ENCODE assay signal across 39 cellular contexts in genomic region chr3:159039286-159039685, GRCh38. TPM values are rescaled to one million over a fixed set of nuclear protein-coding genes. Genes with fewer than 3 reads are reported as not detected.
"Had no signal": no experiment of that assay in that cellular context is flagged by ENCODE, and none has a peak within 500 bp of the region (broad histone marks: within the 10 kb centered on the region; RNA-seq: fewer than 3 reads in every experiment).

No MANE protein-coding gene starts in this region.

- H3K4me1 Mint-ChIP-seq: activated B cell treated with CpG ODN at 0.5 μM for 24 hours; activated CD4-positive, alpha-beta memory T cell treated with anti-CD3 and anti-CD28 coated beads, Interleukin-2, amount 10 ng/mL, durations not matched to agents 7 days and 5 days; activated CD8-positive, alpha-beta memory T cell treated with anti-CD3 and anti-CD28 coated beads, Interleukin-2, amount 10 ng/mL, durations not matched to agents 7 days and 5 days; activated naive CD8-positive, alpha-beta T cell treated with anti-CD3 and anti-CD28 coated beads for 36 hours; activated T-helper 17 cell treated with anti-CD3 and anti-CD28 coated beads, Interleukin-2, amount 50 U/mL, for 72 hours had no signal

- H3K27me3 Mint-ChIP-seq: activated B cell treated with CpG ODN at 0.5 μM for 24 hours; activated CD4-positive, alpha-beta memory T cell treated with anti-CD3 and anti-CD28 coated beads, Interleukin-2, amount 10 ng/mL, durations not matched to agents 7 days and 5 days; activated CD8-positive, alpha-beta memory T cell treated with anti-CD3 and anti-CD28 coated beads, Interleukin-2, amount 10 ng/mL, durations not matched to agents 7 days and 5 days; activated naive CD8-positive, alpha-beta T cell treated with anti-CD3 and anti-CD28 coated beads for 36 hours had no signal

- H3K27ac ChIP-seq: brain microvascular endothelial cell, colonic mucosa, RWPE1, VCaP had no signal

- H3K4me3 ChIP-seq: colonic mucosa had no signal

- H3K9me3 ChIP-seq: colonic mucosa had no signal

- H3K36me3 Mint-ChIP-seq: activated CD8-positive, alpha-beta memory T cell treated with anti-CD3 and anti-CD28 coated beads, Interleukin-2, amount 10 ng/mL, durations not matched to agents 7 days and 5 days; activated naive CD8-positive, alpha-beta T cell treated with anti-CD3 and anti-CD28 coated beads for 36 hours had no signal

- H3K27ac Mint-ChIP-seq: activated B cell treated with CpG ODN at 0.5 μM for 24 hours; activated CD4-positive, alpha-beta memory T cell treated with anti-CD3 and anti-CD28 coated beads, Interleukin-2, amount 10 ng/mL, durations not matched to agents 7 days and 5 days; activated CD8-positive, alpha-beta memory T cell treated with anti-CD3 and anti-CD28 coated beads, Interleukin-2, amount 10 ng/mL, durations not matched to agents 7 days and 5 days; activated naive CD8-positive, alpha-beta T cell treated with anti-CD3 and anti-CD28 coated beads for 36 hours; activated T-cell treated with anti-CD3 and anti-CD28 coated beads, Interleukin-2, amount 50 U/mL, for 72 hours; activated T-helper 17 cell treated with anti-CD3 and anti-CD28 coated beads, Interleukin-2, amount 50 U/mL, for 72 hours had no signal

- H3K27me3 ChIP-seq: brain microvascular endothelial cell, colonic mucosa had no signal

- H3K4me1 ChIP-seq: colonic mucosa had no signal

- DNase-seq: activated B cell treated with CpG ODN at 0.5 μM for 24 hours; activated CD4-positive, alpha-beta memory T cell treated with anti-CD3 and anti-CD28 coated beads, Interleukin-2, amount 10 ng/mL, durations not matched to agents 7 days and 5 days; activated CD4-positive, alpha-beta T cell treated with anti-CD3 and anti-CD28 coated beads for 48 hours; activated CD4-positive, CD25-positive, alpha-beta regulatory T cell treated with anti-CD3 and anti-CD28 coated beads, Interleukin-2, amount 50 U/mL, for 72 hours; activated CD8-positive, alpha-beta memory T cell treated with anti-CD3 and anti-CD28 coated beads for 24 hours; activated CD8-positive, alpha-beta memory T cell treated with anti-CD3 and anti-CD28 coated beads, Interleukin-2, amount 10 ng/mL, durations not matched to agents 7 days and 5 days; activated CD8-positive, alpha-beta memory T cell treated with anti-CD3 and anti-CD28 coated beads, Interleukin-2, amount 50 U/mL, for 48 hours; activated effector memory CD4-positive, alpha-beta T cell treated with anti-CD3 and anti-CD28 coated beads, Interleukin-2, amount 50 U/mL, for 16 hours; activated naive CD4-positive, alpha-beta T cell; activated naive CD4-positive, alpha-beta T cell treated with anti-CD3 and anti-CD28 coated beads, Interleukin-2, amount 50 U/mL, for 16 hours; activated naive CD8-positive, alpha-beta T cell treated with anti-CD3 and anti-CD28 coated beads for 36 hours; activated T-cell treated with anti-CD3 and anti-CD28 coated beads, Interleukin-2, amount 50 U/mL, for 72 hours; amniotic stem cell; aorta; brain microvascular endothelial cell; central memory CD4-positive, alpha-beta T cell; colonic mucosa; Karpas-422; MM.1S; MV-4-11; NCI-H1105; NCI-H1417 treated with DMSO at 0.1 percent for 48 hours; NCI-H187 treated with DMSO at 0.1 percent for 48 hours; NCI-H2081; NCI-H510A; NCI-H526; NCI-H748 treated with DMSO at 0.1 percent for 48 hours; SIG-M5; SW 1271; T-helper 1 cell; T-helper 2 cell; T-helper 9 cell had no signal

- ATAC-seq: activated CD8-positive, alpha-beta memory T cell treated with anti-CD3 and anti-CD28 coated beads, Interleukin-2, amount 10 ng/mL, durations not matched to agents 7 days and 5 days; activated T-cell treated with anti-CD3 and anti-CD28 coated beads, Interleukin-2, amount 50 U/mL, for 72 hours; activated T-helper 17 cell treated with anti-CD3 and anti-CD28 coated beads, Interleukin-2, amount 50 U/mL, for 72 hours; Panc1; Right ventricle myocardium inferior had no signal

- H3K9me3 Mint-ChIP-seq: activated CD4-positive, alpha-beta memory T cell treated with anti-CD3 and anti-CD28 coated beads, Interleukin-2, amount 10 ng/mL, durations not matched to agents 7 days and 5 days; activated T-helper 17 cell treated with anti-CD3 and anti-CD28 coated beads, Interleukin-2, amount 50 U/mL, for 72 hours had no signal

- H3K4me3 Mint-ChIP-seq: activated B cell treated with CpG ODN at 0.5 μM for 24 hours; activated CD4-positive, alpha-beta memory T cell treated with anti-CD3 and anti-CD28 coated beads, Interleukin-2, amount 10 ng/mL, durations not matched to agents 7 days and 5 days; activated CD8-positive, alpha-beta memory T cell treated with anti-CD3 and anti-CD28 coated beads, Interleukin-2, amount 10 ng/mL, durations not matched to agents 7 days and 5 days; activated naive CD8-positive, alpha-beta T cell treated with anti-CD3 and anti-CD28 coated beads for 36 hours; activated T-cell treated with anti-CD3 and anti-CD28 coated beads, Interleukin-2, amount 50 U/mL, for 72 hours; activated T-helper 17 cell treated with anti-CD3 and anti-CD28 coated beads, Interleukin-2, amount 50 U/mL, for 72 hours had no signal

- H3K36me3 ChIP-seq: brain microvascular endothelial cell, colonic mucosa had no signal

RNA-seq across cellular contexts. Expression of gene IQCJ, which starts 29.8 kb away (rescaled TPM):
- total RNA-seq: activated B cell treated with CpG ODN at 0.5 μM for 24 hours; activated CD4-positive, alpha-beta memory T cell treated with anti-CD3 and anti-CD28 coated beads, Interleukin-2, amount 10 ng/mL, durations not matched to agents 7 days and 5 days; activated CD8-positive, alpha-beta memory T cell treated with anti-CD3 and anti-CD28 coated beads, Interleukin-2, amount 10 ng/mL, durations not matched to agents 7 days and 5 days; activated naive CD8-positive, alpha-beta T cell treated with anti-CD3 and anti-CD28 coated beads for 36 hours; activated T-cell treated with anti-CD3 and anti-CD28 coated beads, Interleukin-2, amount 50 U/mL, for 72 hours; chondrocyte; colonic mucosa; SK-MEL-5 had no signal
- polyA plus RNA-seq: aorta had no signal
